8 cellular contexts compared by ENCODE assay signal in the genomic region with DNA sequence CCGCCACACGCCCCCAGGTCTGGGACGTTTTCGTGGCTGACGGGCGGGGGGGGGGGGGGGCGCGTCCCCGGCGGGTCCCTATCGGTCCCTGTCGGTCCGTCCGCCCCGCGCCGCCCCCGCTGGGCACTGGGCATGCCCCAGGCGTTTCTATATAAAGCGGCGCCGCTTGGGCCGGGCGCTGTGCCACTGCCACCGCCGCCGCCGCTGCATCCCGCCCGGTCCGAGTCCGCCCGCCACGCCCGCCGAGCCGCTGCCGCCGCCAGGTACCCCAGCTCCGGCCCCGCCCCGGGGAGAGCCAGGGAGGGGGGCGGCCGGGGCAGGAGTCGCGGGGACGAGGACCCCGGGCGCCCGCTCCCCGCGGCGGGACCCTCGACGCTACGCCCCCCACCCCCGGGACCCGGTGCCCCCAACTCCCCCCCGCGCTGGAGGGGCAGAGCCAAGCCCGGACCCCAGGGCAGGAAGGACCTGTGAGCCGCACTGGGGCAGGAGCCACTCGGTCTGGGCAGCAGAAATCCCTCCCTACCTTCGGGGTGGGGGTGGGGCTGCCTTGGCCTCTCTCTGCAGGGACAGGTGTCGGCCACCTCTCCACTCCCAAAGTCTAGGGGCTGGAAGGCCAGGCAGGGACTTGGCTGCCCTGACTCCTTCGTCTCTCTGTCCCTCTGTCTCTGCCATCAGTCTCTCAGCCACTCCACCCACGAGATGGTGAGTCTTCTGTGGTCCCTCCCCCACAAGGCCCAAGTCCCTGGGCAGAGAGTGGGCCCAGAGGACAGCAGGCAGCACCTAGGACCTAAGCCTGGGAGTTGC. TPM values are rescaled to one million over a fixed set of nuclear protein-coding genes. Genes with fewer than 3 reads are reported as not detected.
DNase-seq lines count a peak whose midpoint lies in the region; ATAC-seq and TF ChIP-seq lines count a peak whose summit lies in the region.

A gene with protein sequence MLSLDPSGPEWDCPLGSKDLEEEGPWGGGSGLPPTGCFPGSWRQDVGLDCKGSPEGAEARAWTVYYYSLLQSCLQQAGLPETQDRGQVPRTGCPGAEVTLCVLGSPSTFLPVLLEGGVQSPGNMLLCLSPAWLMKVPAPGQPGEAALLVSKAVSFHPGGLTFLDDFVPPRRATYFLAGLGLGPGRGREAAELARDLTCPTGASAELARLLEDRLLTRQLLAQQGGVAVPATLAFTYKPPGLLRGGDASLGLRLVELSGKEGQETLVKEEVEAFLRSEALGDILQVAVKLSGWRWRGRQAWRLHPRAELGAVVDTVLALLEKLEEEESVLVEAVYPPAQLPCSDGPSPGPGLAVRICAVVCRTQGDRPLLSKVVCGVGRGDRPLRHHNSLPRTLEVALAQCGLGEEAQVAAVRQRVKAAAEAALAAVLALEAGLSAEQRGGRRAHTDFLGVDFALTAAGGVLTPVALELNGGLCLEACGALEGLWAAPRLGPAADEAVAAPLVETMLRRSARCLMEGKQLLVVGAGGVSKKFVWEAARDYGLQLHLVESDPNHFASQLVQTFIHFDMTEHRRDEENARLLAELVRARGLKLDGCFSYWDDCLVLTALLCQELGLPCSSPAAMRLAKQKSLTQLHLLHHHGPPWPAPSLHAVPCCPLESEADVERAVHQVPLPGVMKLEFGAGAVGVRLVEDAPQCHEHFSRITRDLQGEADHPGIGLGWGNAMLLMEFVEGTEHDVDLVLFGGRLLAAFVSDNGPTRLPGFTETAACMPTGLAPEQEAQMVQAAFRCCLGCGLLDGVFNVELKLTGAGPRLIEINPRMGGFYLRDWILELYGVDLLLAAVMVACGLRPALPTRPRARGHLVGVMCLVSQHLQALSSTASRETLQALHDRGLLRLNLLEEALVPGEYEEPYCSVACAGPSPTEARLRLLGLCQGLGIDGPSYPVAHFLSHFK (plus strand): TSS at position 178 of the 804 bp plus-strand sequence. CDS start 522 bp downstream, at position 700.

- H2AFZ ChIP-seq in H9 (ENCODE audit: low read length), result no peak within 1 kb of the TSS

- H3K27me3 ChIP-seq in H9 (ENCODE audit: insufficient read depth, low read length), result no peaks in the 10 kb centered on the region
- H3K27me3 ChIP-seq in skeletal muscle satellite cell (ENCODE audit: control insufficient read depth, insufficient read depth, low read length), result peaks cover 20% of the 10 kb centered on the region

- H3K36me3 Mint-ChIP-seq in H9 (ENCODE audit: insufficient read depth in 1 of 3, low read depth in 3 of 3), result peaks cover 0 to 1% (median 0%) of the 10 kb centered on the region in 3 experiments; a peak in 1 of 7 replicates
- H3K36me3 Mint-ChIP-seq in activated CD8-positive, alpha-beta T cell treated with anti-CD3 and anti-CD28 coated beads for 36 hours (ENCODE audit: low read depth), result peaks cover under 1% of the 10 kb centered on the region

- H3K9me3 ChIP-seq in H9 (ENCODE audit: control insufficient read depth, low read depth, low read length) (no peaks in the 10 kb centered on the region), skeletal muscle satellite cell (replicated peaks; ENCODE audit: low read length) (no peaks in the 10 kb centered on the region)

- H3K27ac ChIP-seq in H9 (ENCODE audit: insufficient read length, low read depth, low read length), result no peak within 1 kb of the TSS

- H3K79me1 ChIP-seq in H9 (ENCODE audit: insufficient read depth, low read depth, low read length, poor library complexity, severe bottlenecking), result no peaks in the 10 kb centered on the region

- H4K8ac ChIP-seq in H9 (replicated peaks; ENCODE audit: insufficient read length, low read depth, low read length), result no peak within 1 kb of the TSS

- H2BK12ac ChIP-seq in H9 (ENCODE audit: insufficient read length, low read depth, low read length), result no peak within 1 kb of the TSS

- no peak within 1 kb of the TSS for H3K23ac ChIP-seq in H9 (ENCODE audit: insufficient read length, low read depth, low read length)

- H3T11ph ChIP-seq in H9 (ENCODE audit: low read length), result no peak within 1 kb of the TSS

- H3K4ac ChIP-seq in H9 (ENCODE audit: low read depth, low read length), result no peak within 1 kb of the TSS

- H2AK5ac ChIP-seq in H9 (ENCODE audit: insufficient read length, low read length), result no peak within 1 kb of the TSS

- no peaks in the 10 kb centered on the region for H3K36me3 ChIP-seq in skeletal muscle satellite cell (ENCODE audit: insufficient read depth, low read length)

- H3K4me1 Mint-ChIP-seq in H9, result peaks cover 18 to 26% of the 10 kb centered on the region in 2 experiments
- H3K4me1 Mint-ChIP-seq in activated CD8-positive, alpha-beta T cell treated with anti-CD3 and anti-CD28 coated beads for 36 hours (ENCODE audit: low read depth), result peaks cover 71% of the 10 kb centered on the region

- no peak within 1 kb of the TSS for H3K9ac ChIP-seq in H9 (ENCODE audit: extremely low read depth, insufficient read length, low read length)
- no peak within 1 kb of the TSS for H3K9ac ChIP-seq in skeletal muscle satellite cell (ENCODE audit: low read depth, low read length)

- no peaks in the 10 kb centered on the region for H3K23me2 ChIP-seq in H9 (ENCODE audit: insufficient read length, low read depth, low read length, poor library complexity, severe bottlenecking)

- H3K79me2 ChIP-seq in H9 (ENCODE audit: insufficient read depth, low read length), result no peaks in the 10 kb centered on the region

- no peak for ATAC-seq in activated CD8-positive, alpha-beta T cell treated with anti-CD3 and anti-CD28 coated beads for 36 hours
- peak; percentile 44 for ATAC-seq in left ventricle myocardium superior
- ATAC-seq in HG02610 (IDR thresholded peaks at IDR 0.05; ENCODE audit: unreplicated experiment), result no peak

- peak; percentile 76 for DNase-seq in H9
- no peak for DNase-seq in activated CD8-positive, alpha-beta T cell treated with anti-CD3 and anti-CD28 coated beads for 36 hours
- DNase-seq in left ventricle myocardium superior, result peak; percentile 72
- DNase-seq in islet precursor cell, result no peak
- DNase-seq in NCI-H1436 (lab: John Stamatoyannopoulos, UW), result no peak
- DNase-seq in activated CD4-positive, alpha-beta T cell treated with anti-CD3 and anti-CD28 coated beads for 4 hours, result no peak

- H2BK5ac ChIP-seq in H9 (ENCODE audit: insufficient read length, low read length), result no peak within 1 kb of the TSS

- no peak within 1 kb of the TSS for H2BK20ac ChIP-seq in H9 (ENCODE audit: low read depth, low read length, poor library complexity, severe bottlenecking)

- no peak within 1 kb of the TSS for H3K56ac ChIP-seq in H9 (ENCODE audit: insufficient read length, low read depth, low read length)

- POLR2A ChIA-PET in activated CD8-positive, alpha-beta T cell treated with anti-CD3 and anti-CD28 coated beads for 36 hours (lab: Charles Lee), result interaction anchor here (1.1 to 10.0 kb wide), 6 partner anchors 8 to 24 kb away, joined by 3 to 178 read pairs (median 44); partner anchors contain the start of genes PPP1CA, PTPRCAP, RAD9A and TBC1D10C

- H3K27ac Mint-ChIP-seq in H9, result peak within 1 kb of the TSS in 1 of 3 experiments; percentile 72; a peak in 2 of 7 replicates
- peak within 1 kb of the TSS; percentile 85 for H3K27ac Mint-ChIP-seq in activated CD8-positive, alpha-beta T cell treated with anti-CD3 and anti-CD28 coated beads for 36 hours

- no peaks in the 10 kb centered on the region; a peak in 1 of 5 replicates for H3K9me3 Mint-ChIP-seq in H9
- no peaks in the 10 kb centered on the region for H3K9me3 Mint-ChIP-seq in activated CD8-positive, alpha-beta T cell treated with anti-CD3 and anti-CD28 coated beads for 36 hours

- no CpG with 5 or more reads among the region's 67 CpGs for WGBS in H9 (ENCODE audit: extremely low coverage, insufficient read length, low lambda C conversion rate)

- TF ChIP-seq CTCF in H9 (conservative IDR thresholded peaks at IDR 0.05), result no peak
- no peak for TF ChIP-seq CTCF in activated CD8-positive, alpha-beta T cell treated with anti-CD3 and anti-CD28 coated beads for 36 hours (IDR thresholded peaks at IDR 0.05)

- H4K5ac ChIP-seq in H9 (ENCODE audit: insufficient read length, low read depth, low read length), result no peak within 1 kb of the TSS

- H3K4me2 ChIP-seq in H9 (ENCODE audit: insufficient read depth, insufficient read length, low read length), result peak within 1 kb of the TSS; percentile 44
- H3K4me2 ChIP-seq in skeletal muscle satellite cell (ENCODE audit: low read length), result peak within 1 kb of the TSS; percentile 72

- H3K4me1 ChIP-seq in H9 (ENCODE audit: insufficient read depth, low read length) (no peaks in the 10 kb centered on the region), skeletal muscle satellite cell (ENCODE audit: control insufficient read depth, insufficient read depth, low read length) (peaks cover 40% of the 10 kb centered on the region)

- no peaks in the 10 kb centered on the region for H4K20me1 ChIP-seq in H9 (ENCODE audit: control insufficient read depth, insufficient read depth, insufficient read length)

- peak within 1 kb of the TSS; percentile 66 to 85 for H3K4me3 Mint-ChIP-seq in H9
- H3K4me3 Mint-ChIP-seq in activated CD8-positive, alpha-beta T cell treated with anti-CD3 and anti-CD28 coated beads for 36 hours, result peak within 1 kb of the TSS; percentile 71

- no peak within 1 kb of the TSS for H3K18ac ChIP-seq in H9 (ENCODE audit: insufficient read length, low read depth, low read length)

- no peak within 1 kb of the TSS for H3K14ac ChIP-seq in H9 (ENCODE audit: insufficient read depth, low read length)

- intact Hi-C loops in activated CD8-positive, alpha-beta T cell treated with anti-CD3 and anti-CD28 coated beads for 36 hours (cut with micrococcal nuclease), result no loop called here
- intact Hi-C loops in left ventricle myocardium superior (cut with micrococcal nuclease), result no loop called here

- peaks cover 49% of the 10 kb centered on the region for H3K27me3 Mint-ChIP-seq in H9 (ENCODE audit: low read depth)
- no peaks in the 10 kb centered on the region for H3K27me3 Mint-ChIP-seq in activated CD8-positive, alpha-beta T cell treated with anti-CD3 and anti-CD28 coated beads for 36 hours

- peak within 1 kb of the TSS; percentile 42 for H3K4me3 ChIP-seq in skeletal muscle satellite cell (ENCODE audit: low read length)

- no peak within 1 kb of the TSS for H2BK15ac ChIP-seq in H9 (ENCODE audit: low read depth, low read length)

- no peak within 1 kb of the TSS for H2BK120ac ChIP-seq in H9 (ENCODE audit: low read depth, low read length, poor library complexity, severe bottlenecking)

- CTCF ChIA-PET in activated CD8-positive, alpha-beta T cell treated with anti-CD3 and anti-CD28 coated beads for 36 hours (lab: Charles Lee), result interaction anchor here (1.4 to 2.0 kb wide), 2 partner anchors 13 to 75 kb away, joined by 3 to 6 read pairs; partner anchors contain the start of gene PPP1CA

- no peak within 1 kb of the TSS for H4K91ac ChIP-seq in H9 (ENCODE audit: insufficient read length, low read depth, low read length)

RNA-seq across cellular contexts. Expression of the gene that starts here (rescaled TPM):
- total RNA-seq in H9 (2021) (0.88 and 1.1 TPM in 2 replicates), left ventricle myocardium superior (18.0 TPM)
- total RNA-seq in activated CD8-positive, alpha-beta T cell treated with anti-CD3 and anti-CD28 coated beads for 36 hours, result 1 to 10 TPM; 6.2 to 6.9 TPM
- total RNA-seq in skeletal muscle satellite cell (2012; rRNA removed), result 0.25 and 2.0 TPM in 2 replicates

Comparison
In these comparisons a context has a peak if more than half of its experiments do, and no peak if none do; other contexts are left out.
1. DNase-seq: peak in H9 (single experiment) and left ventricle myocardium superior (single experiment); none in activated CD8-positive, alpha-beta T cell treated with anti-CD3 and anti-CD28 coated beads for 36 hours (single experiment), islet precursor cell (single experiment), NCI-H1436 (single experiment) and activated CD4-positive, alpha-beta T cell treated with anti-CD3 and anti-CD28 coated beads for 4 hours (0 of 2).